Comparison of ENCODE assay signal across 13 cellular contexts in genomic region chr9:116390306-116391228, GRCh38.
DNase-seq lines count a peak whose midpoint lies in the region; ATAC-seq, FAIRE-seq and TF ChIP-seq lines count a peak whose summit lies in the region.
"Had no signal": no experiment of that assay in that cellular context is flagged by ENCODE, and none has a peak within 500 bp of the region (broad histone marks: within the 10 kb centered on the region; RNA-seq: fewer than 3 reads in every experiment).

No MANE protein-coding gene starts in this region.

- in situ Hi-C loops in K562 (cut with MboI), result no loop called here

- H3K27me3 ChIP-seq in K562 (ENCODE audit: control insufficient read depth in 2 of 2, insufficient read depth in 2 of 2, low read length in 2 of 2) (no peaks in the 10 kb centered on the region), vagina (no peaks in the 10 kb centered on the region)
- H3K27me3 ChIP-seq: ascending aorta, right atrium auricular region had no signal

- no peaks in the 10 kb centered on the region for H3K9me1 ChIP-seq in K562 (ENCODE audit: control insufficient read depth, insufficient read depth, low read length)

- no peaks in the 10 kb centered on the region for H3K9me3 ChIP-seq in K562 (replicated peaks; ENCODE audit: control insufficient read depth, insufficient read depth, low read depth, low read length)
- H3K9me3 ChIP-seq in vagina, result no peaks in the 10 kb centered on the region
- H3K9me3 ChIP-seq: ascending aorta, lower lobe of right lung, right atrium auricular region had no signal

- TF ChIP-seq POLR2A in K562 (conservative IDR thresholded peaks at IDR 0.05), result no peak
- TF ChIP-seq POLR2A in vagina (IDR thresholded peaks at IDR 0.05), result no peak

- no peaks in the 10 kb centered on the region for H3K79me2 ChIP-seq in K562 (ENCODE audit: control insufficient read depth, insufficient read depth, low read length)

- no peak for TF ChIP-seq RAD21 in K562 (CRISPR knock-in tag; conservative IDR thresholded peaks at IDR 0.05 in 1 of 2, IDR thresholded peaks at IDR 0.05 in 1 of 2)

- no peak overlapping the region for H3K27ac ChIP-seq in K562 (ENCODE audit: extremely low read depth, low read depth, low read length)
- H3K27ac ChIP-seq in vagina, result no peak overlapping the region
- H3K27ac ChIP-seq: ascending aorta, lower lobe of right lung, right atrium auricular region had no signal

- H3K36me3 ChIP-seq in K562 (ENCODE audit: control insufficient read depth, insufficient read depth, low read length), result no peaks in the 10 kb centered on the region
- peaks cover 0 to 6% of the 10 kb centered on the region in 2 donors for H3K36me3 ChIP-seq in vagina
- H3K36me3 ChIP-seq: lower lobe of right lung, right atrium auricular region had no signal

- BruUV-seq in K562 (replicated peaks; lab: Mats Ljungman, UMichigan), result no TSS peak

- POLR2A ChIA-PET in K562 (lab: Yijun Ruan, JAX), result interaction anchor here (1.1 kb wide), 1 partner anchor 8 kb away, joined by 4 read pairs; no protein-coding TSS in a partner anchor

- FAIRE-seq in K562 (lab: Jason Lieb, UNC), result no peak

- no peak overlapping the region; the same call in 1 of the 2 replicates for H3K4me2 ChIP-seq in K562 (ENCODE audit: insufficient read depth, low read length)

- peak overlapping the region; percentile 30; the same call in 1 of the 2 replicates for H2AFZ ChIP-seq in K562 (ENCODE audit: low read depth, low read length)

- H3K4me3 ChIP-seq in K562 (no peak overlapping the region), vagina (no peak overlapping the region)
- H3K4me3 ChIP-seq: ascending aorta, lower lobe of right lung, right atrium auricular region had no signal

- no peak overlapping the region for H3K9ac ChIP-seq in K562 (ENCODE audit: insufficient read depth in 1 of 2, low read depth in 2 of 2, low read length in 2 of 2)

- 14% methylated on average over 7 of the region's 7 CpGs for WGBS in K562 (ENCODE audit: insufficient coverage, low coverage, missing lambda C conversion rate)

- DNase-seq in K562 (ENCODE audit: extremely low read depth in 1 of 4, low spot score in 3 of 4) (no peak), vagina (ENCODE audit: extremely low spot score in 2 of 2) (no peak), kidney tubule cell (ENCODE audit: low spot score) (no peak), iPS-NIHi7 (ENCODE audit: extremely low spot score) (no peak), NCI-H748 treated with DMSO at 0.1 percent for 48 hours (lab: John Stamatoyannopoulos, UW) (no peak)
- DNase-seq: activated CD4-positive, alpha-beta memory T cell treated with anti-CD3 and anti-CD28 coated beads for 36 hours; CD4-positive, alpha-beta T cell; lower lobe of right lung had no signal

- H4K20me1 ChIP-seq in K562 (replicated peaks; ENCODE audit: control insufficient read depth, insufficient read depth, low read length), result no peaks in the 10 kb centered on the region

- intact Hi-C loops in K562 (cut with micrococcal nuclease) (loop anchor here (2.0 kb wide), 1 partner anchor 74 kb away; no protein-coding TSS in a partner anchor), vagina (cut with DNase I) (no loop called here)

- peak; percentile 90 for ATAC-seq in GM18868 (IDR thresholded peaks at IDR 0.05; ENCODE audit: unreplicated experiment)
- peak; percentile 78 for ATAC-seq in GM21786 (IDR thresholded peaks at IDR 0.05; ENCODE audit: unreplicated experiment)
- ATAC-seq in HG03442 (IDR thresholded peaks at IDR 0.05; ENCODE audit: unreplicated experiment), result peak; percentile 76
- ATAC-seq in K562, result no peak

- no peak for TF ChIP-seq EP300 in K562 (IDR thresholded peaks at IDR 0.05; ENCODE audit: low read length)

- CTCF ChIA-PET in K562 (lab: Yijun Ruan, JAX; ENCODE audit: low intra/inter-chr PET ratio), result no interaction called here

- H3K4me1 ChIP-seq in K562 (replicated peaks in 1 of 2; ENCODE audit: control insufficient read depth in 2 of 2, insufficient read depth in 2 of 2, low read length in 2 of 2) (peaks cover 5 to 30% of the 10 kb centered on the region in 2 experiments; a peak in 4 of 5 replicates), vagina (no peaks in the 10 kb centered on the region)
- H3K4me1 ChIP-seq: ascending aorta, lower lobe of right lung, right atrium auricular region had no signal

- no peak for TF ChIP-seq CTCF in K562 (IDR thresholded peaks at IDR 0.05 in 2 of 3, conservative IDR thresholded peaks at IDR 0.05 in 1 of 3; ENCODE audit: insufficient read depth in 2 of 3, low read depth in 1 of 3, low read length in 3 of 3)
- no peak for TF ChIP-seq CTCF in vagina (IDR thresholded peaks at IDR 0.05)

TF ChIP-seq in K562, 482 proteins besides CTCF, POLR2A, EP300 and RAD21 (continues in another document):
- TF ChIP-seq ZNF197 (CRISPR knock-in tag; IDR thresholded peaks at IDR 0.05; ENCODE audit: low read depth) (0 out of 2 replicates have a peak, but pooled peaks have one; percentile 14), SMARCA4 (IDR thresholded peaks at IDR 0.05) (0 out of 2 replicates have a peak, but pooled peaks have one; percentile 7), ZNF764 (CRISPR knock-in tag; IDR thresholded peaks at IDR 0.05; ENCODE audit: low read depth) (no peak), SNAPC5 (CRISPR knock-in tag; IDR thresholded peaks at IDR 0.05) (no peak), SNIP1 (IDR thresholded peaks at IDR 0.05; ENCODE audit: low read depth) (no peak), NBN (IDR thresholded peaks at IDR 0.05; ENCODE audit: low read depth) (peak; percentile 14; the same call in 1 of the 2 replicates), ZZZ3 (IDR thresholded peaks at IDR 0.05) (no peak), TCFL5 (CRISPR knock-in tag; conservative IDR thresholded peaks at IDR 0.05) (no peak), KLF13 (tag; IDR thresholded peaks at IDR 0.05; ENCODE audit: borderline replicate concordance, low read depth) (no peak), ID3 (CRISPR knock-in tag; IDR thresholded peaks at IDR 0.05) (no peak), ID3 (tag; IDR thresholded peaks at IDR 0.05) (no peak), ZNF766 (CRISPR knock-in tag; conservative IDR thresholded peaks at IDR 0.05) (peak; percentile 55; the same call in 1 of the 2 replicates), CBFB (CRISPR knock-in tag; IDR thresholded peaks at IDR 0.05) (no peak), FOSL1 (tag; conservative IDR thresholded peaks at IDR 0.05) (no peak), POLR2AphosphoS5 (IDR thresholded peaks at IDR 0.05; ENCODE audit: control insufficient read depth, insufficient read depth, low read depth, low read length) (no peak), USF2 (CRISPR knock-in tag; IDR thresholded peaks at IDR 0.05) (no peak), TCF3 (CRISPR knock-in tag; IDR thresholded peaks at IDR 0.05) (no peak), MEF2A (IDR thresholded peaks at IDR 0.05; ENCODE audit: control insufficient read depth, low read depth, low read length) (no peak), ZNF121 (CRISPR knock-in tag; conservative IDR thresholded peaks at IDR 0.05) (no peak), C11orf30 (IDR thresholded peaks at IDR 0.05; ENCODE audit: low read depth) (peak; percentile 31; the same call in 1 of the 2 replicates), ZFP1 (CRISPR knock-in tag; IDR thresholded peaks at IDR 0.05) (peak; percentile 75), LARP7 (IDR thresholded peaks at IDR 0.05) (no peak), ZNF224 (CRISPR knock-in tag; IDR thresholded peaks at IDR 0.05) (no peak), ZNF174 (CRISPR knock-in tag; IDR thresholded peaks at IDR 0.05) (no peak), L3MBTL2 (IDR thresholded peaks at IDR 0.05) (peak; percentile 20; the same call in 1 of the 2 replicates), ZNF830 (CRISPR knock-in tag; IDR thresholded peaks at IDR 0.05) (no peak), SOX6 (IDR thresholded peaks at IDR 0.05) (no peak), FOXP4 (CRISPR knock-in tag; IDR thresholded peaks at IDR 0.05; ENCODE audit: borderline replicate concordance) (no peak), ZNF316 (IDR thresholded peaks at IDR 0.05) (no peak), KDM1A (IDR thresholded peaks at IDR 0.05) (no peak), MAX (CRISPR knock-in tag; IDR thresholded peaks at IDR 0.05) (no peak)
